Comparison of ENCODE assay signal across 11 cellular contexts in genomic region chr9:131545003-131545785, GRCh38. TPM values are rescaled to one million over a fixed set of nuclear protein-coding genes. Genes with fewer than 3 reads are reported as not detected.
A peak's percentile ranks its signal among the peaks of the same experiment; 100 is the strongest.
DNase-seq lines count a peak whose midpoint lies in the region; ATAC-seq, FAIRE-seq and TF ChIP-seq lines count a peak whose summit lies in the region.
"Had no signal": no experiment of that assay in that cellular context is flagged by ENCODE, and none has a peak within 500 bp of the region (broad histone marks: within the 10 kb centered on the region; RNA-seq: fewer than 3 reads in every experiment).

TSS of gene PRRT1B (plus strand) at chr9:131545523. CDS start at chr9:131545616, 93 bp downstream.

- H3K79me1 ChIP-seq in neuronal stem cell (ENCODE audit: low read depth, low read length), result peaks cover 1% of the 10 kb centered on the region

- no peak for TF ChIP-seq CTCF in endodermal cell (conservative IDR thresholded peaks at IDR 0.05)

- DNase-seq in DMS153 (lab: John Stamatoyannopoulos, UW) (peak; percentile 42), NCI-H510A (lab: John Stamatoyannopoulos, UW) (peak; percentile 83), endodermal cell (no peak), neuronal stem cell (ENCODE audit: low spot score) (no peak), caudate nucleus (lab: John Stamatoyannopoulos, UW) (no peak), GM12892 (ENCODE audit: insufficient read length) (no peak), NCI-H226 (no peak)

- H4K91ac ChIP-seq in neuronal stem cell (ENCODE audit: low read depth, low read length, poor library complexity), result no peak within 1 kb of the TSS

- TF ChIP-seq POLR2A in GM12892 (IDR thresholded peaks at IDR 0.05; ENCODE audit: low read depth, low read length), result no peak

- no peaks in the 10 kb centered on the region for H3K36me3 ChIP-seq in endodermal cell (ENCODE audit: control insufficient read depth, insufficient read depth, low read length)
- H3K36me3 ChIP-seq in neuronal stem cell (replicated peaks in 1 of 2; ENCODE audit: control insufficient read depth in 2 of 2, insufficient read depth in 2 of 2, low read length in 2 of 2), result no peaks in the 10 kb centered on the region

- no peak within 1 kb of the TSS for H2BK12ac ChIP-seq in neuronal stem cell (ENCODE audit: low read length)

- H3K27ac Mint-ChIP-seq in endodermal cell, result peak within 1 kb of the TSS; percentile 81

- peaks cover 44% of the 10 kb centered on the region for H3K36me3 Mint-ChIP-seq in endodermal cell (ENCODE audit: low read depth)

- peak within 1 kb of the TSS; percentile 35 for H3K18ac ChIP-seq in neuronal stem cell (ENCODE audit: low read length)

- ATAC-seq in GM18511 (IDR thresholded peaks at IDR 0.05; ENCODE audit: unreplicated experiment), result no peak

- H3K27me3 ChIP-seq in endodermal cell (ENCODE audit: control insufficient read depth, insufficient read depth, low read length, poor library complexity, severe bottlenecking), result no peaks in the 10 kb centered on the region
- H3K27me3 ChIP-seq in neuronal stem cell (ENCODE audit: control insufficient read depth in 3 of 3, insufficient read depth in 3 of 3, low read depth in 1 of 3, low read length in 3 of 3), result peaks cover 0 to 20% (median 10%) of the 10 kb centered on the region in 3 experiments

- H3K4me2 ChIP-seq in neuronal stem cell (ENCODE audit: insufficient read depth, low read length, poor library complexity, severe bottlenecking), result peak within 1 kb of the TSS; percentile 33

- H3K9me3 ChIP-seq in endodermal cell (ENCODE audit: control insufficient read depth, low read length) (peaks cover 36% of the 10 kb centered on the region), neuronal stem cell (replicated peaks in 1 of 2; ENCODE audit: control insufficient read depth in 2 of 2, insufficient read depth in 1 of 2, low read depth in 1 of 2, low read length in 2 of 2) (peaks cover 5 to 14% of the 10 kb centered on the region in 2 donors)

- H2BK5ac ChIP-seq in neuronal stem cell (ENCODE audit: low read length), result no peak within 1 kb of the TSS

- 65 to 90% methylated on average over 10 to 49 of the region's 50 CpGs for whole genome bisulfite sequencing in endodermal cell (ENCODE audit: insufficient coverage in 1 of 2, insufficient read length in 1 of 2), 2 experiments
- no CpG with 5 or more reads among the region's 50 CpGs for WGBS in neuronal stem cell (ENCODE audit: extremely low coverage in 2 of 2, insufficient read length in 2 of 2, insufficient replicate concordance in 1 of 2), 2 donors

- H2BK15ac ChIP-seq in neuronal stem cell (ENCODE audit: low read length), result peak within 1 kb of the TSS; percentile 30

- H3K9me3 Mint-ChIP-seq in endodermal cell, result peaks cover 69% of the 10 kb centered on the region

- H3K9ac ChIP-seq in endodermal cell (ENCODE audit: extremely low read depth, low read length, poor library complexity, severe bottlenecking) (peak within 1 kb of the TSS; percentile 20), neuronal stem cell (ENCODE audit: low read depth, low read length, poor library complexity) (no peak within 1 kb of the TSS)

- H3K4me3 Mint-ChIP-seq in endodermal cell, result peak within 1 kb of the TSS; percentile 74

- H3K4ac ChIP-seq in neuronal stem cell (ENCODE audit: low read length), result no peak within 1 kb of the TSS

- peaks cover 21% of the 10 kb centered on the region for H3K27me3 Mint-ChIP-seq in endodermal cell (ENCODE audit: insufficient read depth)

- no peak within 1 kb of the TSS for H4K8ac ChIP-seq in neuronal stem cell (ENCODE audit: low read depth, low read length)

- H3K27ac ChIP-seq in endodermal cell (ENCODE audit: low read depth, low read length) (no peak within 1 kb of the TSS), neuronal stem cell (replicated peaks; ENCODE audit: low read length) (no peak within 1 kb of the TSS), caudate nucleus (ENCODE audit: low read depth, low read length) (no peak within 1 kb of the TSS)

- no peak within 1 kb of the TSS for H3K14ac ChIP-seq in neuronal stem cell (ENCODE audit: low read length)

- H2BK120ac ChIP-seq in neuronal stem cell (ENCODE audit: low read depth, low read length), result no peak within 1 kb of the TSS

- H3K23ac ChIP-seq in neuronal stem cell (ENCODE audit: low read depth, low read length, poor library complexity), result peak within 1 kb of the TSS; percentile 91

- H3K4me1 ChIP-seq in endodermal cell (ENCODE audit: control insufficient read depth, insufficient read depth, low read length) (no peaks in the 10 kb centered on the region), neuronal stem cell (ENCODE audit: control insufficient read depth in 2 of 2, insufficient read depth in 1 of 2, low read depth in 1 of 2, low read length in 2 of 2) (no peaks in the 10 kb centered on the region)

- no peak within 1 kb of the TSS for H2AK5ac ChIP-seq in neuronal stem cell (ENCODE audit: low read depth, low read length)

- FAIRE-seq in GM12892 (lab: Jason Lieb, UNC), result no peak

- H3K4me3 ChIP-seq in endodermal cell (ENCODE audit: low read length), result peak within 1 kb of the TSS; percentile 53
- H3K4me3 ChIP-seq in neuronal stem cell (ENCODE audit: low read length in 2 of 2), result peak within 1 kb of the TSS in 1 of 2 donors; percentile 17

- peaks cover 29% of the 10 kb centered on the region for H3K4me1 Mint-ChIP-seq in endodermal cell

- peak within 1 kb of the TSS; percentile 58 for H2AFZ ChIP-seq in neuronal stem cell (ENCODE audit: low read length)

RNA-seq across cellular contexts. Expression of gene PRRT1B, which starts in this region (rescaled TPM):
- total RNA-seq in endodermal cell, result 10 to 100 TPM; 42.9 to 71.4 TPM
- 0.93 TPM for polyA plus RNA-seq in endodermal cell (2013, experiment 1 of 2)
- polyA plus RNA-seq in endodermal cell (2013, experiment 2 of 2), result 1.1 TPM
- polyA plus RNA-seq in neuronal stem cell (2013, experiment 1 of 2), result not detected
- not detected for polyA plus RNA-seq in neuronal stem cell (2013, experiment 2 of 2)
- not detected for polyA plus RNA-seq in GM12892 (2012; ENCODE audit: missing spikeins)
- total RNA-seq: myocyte, OCI-LY7, subcutaneous adipose tissue had no signal

Comparison
In these comparisons a context has a peak if more than half of its experiments do, and no peak if none do; other contexts are left out.
1. DNase-seq: peak in DMS153 (single experiment) and NCI-H510A (single experiment); none in endodermal cell (single experiment), neuronal stem cell (single experiment), caudate nucleus (0 of 61), GM12892 (single experiment) and NCI-H226 (single experiment).